In genomic region chr9:121201738-121202533, GRCh38 we compare ENCODE assay signal across 8 cellular contexts. TPM values are rescaled to one million over a fixed set of nuclear protein-coding genes. Genes with fewer than 3 reads are reported as not detected.
DNase-seq lines count a peak whose midpoint lies in the region; ATAC-seq, FAIRE-seq and TF ChIP-seq lines count a peak whose summit lies in the region.

TSS of gene RAB14 (minus strand) at chr9:121201869. CDS start at chr9:121193412, 8,457 bp downstream.

- peak; percentile 94 for DNase-seq in GM12892 (ENCODE audit: insufficient read length)
- peak; percentile 92 for DNase-seq in NCI-H1436 treated with DMSO at 0.1 percent for 48 hours (lab: John Stamatoyannopoulos, UW)
- DNase-seq in T-cell = peak; percentile 100
- peak; percentile 100 for DNase-seq in cardiac septum (ENCODE audit: low spot score)
- peak; percentile 98 for DNase-seq in pons (ENCODE audit: low spot score)
- DNase-seq in type B pancreatic cell (ENCODE audit: extremely low spot score, unreplicated experiment) = peak; percentile 100

- 2 to 3% (median 2%) methylated on average over 46 to 55 of the region's 55 CpGs for WGBS in adipose tissue, 3 donors

- H3K36me3 Mint-ChIP-seq in T-cell (peaks cover 3% of the 10 kb centered on the region), type B pancreatic cell (no peaks in the 10 kb centered on the region)

- no peaks in the 10 kb centered on the region for H3K9me3 Mint-ChIP-seq in T-cell
- no peaks in the 10 kb centered on the region for H3K9me3 Mint-ChIP-seq in type B pancreatic cell

- H3K4me3 Mint-ChIP-seq in T-cell (peak within 1 kb of the TSS; percentile 88 to 95 (median 94)), type B pancreatic cell (peak within 1 kb of the TSS; percentile 96)

- peak; percentile 93 for TF ChIP-seq POLR2A in GM12892 (IDR thresholded peaks at IDR 0.05; ENCODE audit: low read depth, low read length)

- H3K27ac Mint-ChIP-seq in T-cell (peak within 1 kb of the TSS; percentile 92 to 95), type B pancreatic cell (peak within 1 kb of the TSS; percentile 89)

- POLR2A ChIA-PET in T-cell (lab: Charles Lee) = interaction anchor here (0.6 to 1.7 kb wide), 8 partner anchors 10 to 238 kb away, joined by 3 to 8 read pairs (median 4); partner anchors contain the start of gene GSN (in 1 of the 2)

- intact Hi-C loops in cardiac septum (cut with DNase I) = no loop called here

- H3K27me3 Mint-ChIP-seq in T-cell (no peaks in the 10 kb centered on the region), type B pancreatic cell (no peaks in the 10 kb centered on the region)

- peak; percentile 98 for FAIRE-seq in GM12892 (lab: Jason Lieb, UNC)

- H3K4me1 Mint-ChIP-seq in T-cell = peaks cover 46 to 53% (median 50%) of the 10 kb centered on the region in 3 donors
- H3K4me1 Mint-ChIP-seq in type B pancreatic cell (ENCODE audit: unreplicated experiment) = peaks cover 25% of the 10 kb centered on the region

- H3K27ac ChIP-seq in adipose tissue (ENCODE audit: low read depth, low read length) = peak within 1 kb of the TSS; percentile 98

- CTCF ChIA-PET in T-cell (lab: Charles Lee) = interaction anchor here (0.6 to 1.5 kb wide), 9 partner anchors 13 to 221 kb away, joined by 3 to 11 read pairs (median 4); no protein-coding TSS in a partner anchor

- ATAC-seq in HG02852 (IDR thresholded peaks at IDR 0.05; ENCODE audit: unreplicated experiment) (peak; percentile 89), T-cell (replicated peaks in 1 of 4) (peak; percentile 88 to 92 (median 90))

- TF ChIP-seq CTCF in type B pancreatic cell (conservative IDR thresholded peaks at IDR 0.05) = peak; percentile 77

RNA-seq across cellular contexts. Expression of gene RAB14, which starts in this region (rescaled TPM):
- 24.5 TPM for polyA plus RNA-seq in GM12892 (2012; ENCODE audit: missing spikeins)
- total RNA-seq in T-cell = 10 to 100 TPM; 42.4 to 56.6 (median 50.5) TPM
- polyA plus RNA-seq in adipose tissue = 10 to 100 TPM; 14.1 to 31.0 (median 26.0) TPM
- total RNA-seq in cardiac septum = 49.9 TPM
- 59.4 and 83.7 TPM in 2 replicates for total RNA-seq in type B pancreatic cell (ENCODE audit: low replicate concordance)

Comparison
In these comparisons a context has a peak if more than half of its experiments do, and no peak if none do; other contexts are left out.
1. Peak in every context shown above with its lines: DNase-seq, ATAC-seq and H3K27ac ChIP-seq.